In the genomic region with DNA sequence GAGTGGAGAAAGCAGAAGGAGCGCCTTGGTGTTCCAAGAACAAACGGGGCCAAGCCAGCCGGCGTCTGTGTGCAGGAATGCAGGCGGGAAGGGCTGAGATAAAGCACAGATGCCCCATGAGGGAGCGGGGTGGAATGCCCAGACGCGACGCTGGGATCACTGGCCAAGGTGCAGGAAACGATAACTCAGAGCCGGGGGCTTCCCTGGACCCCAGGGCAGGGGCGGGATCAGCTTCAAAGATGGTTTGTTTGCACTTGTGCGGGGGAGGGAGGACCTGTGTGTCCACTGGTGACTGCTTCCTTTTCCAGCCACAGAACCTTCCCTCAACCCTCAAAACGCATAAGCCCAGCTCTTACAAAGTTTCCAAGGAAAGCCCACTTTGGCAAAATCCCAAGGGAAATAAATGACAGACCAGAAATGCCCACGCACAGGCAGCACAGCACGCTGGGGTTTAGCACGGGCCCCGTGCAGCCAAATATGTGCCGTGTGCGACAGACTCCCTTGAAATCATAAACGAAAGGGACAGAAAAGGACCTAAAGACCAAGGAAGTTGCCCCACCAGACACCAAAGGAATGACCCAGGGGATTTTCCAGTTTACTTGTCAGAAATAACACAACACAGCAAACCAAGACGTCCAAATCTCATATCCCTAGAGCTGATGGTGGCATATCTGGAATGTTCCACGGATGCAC, we compare ENCODE assay signal across 1 cellular context.
TF ChIP-seq lines count a peak whose summit lies in the region.

No MANE protein-coding gene starts in this region.

TF ChIP-seq in HepG2, 621 proteins besides CTCF, POLR2A, EP300 and RAD21 (continued from another document and continues in another):
- TF ChIP-seq, protein P1, sequence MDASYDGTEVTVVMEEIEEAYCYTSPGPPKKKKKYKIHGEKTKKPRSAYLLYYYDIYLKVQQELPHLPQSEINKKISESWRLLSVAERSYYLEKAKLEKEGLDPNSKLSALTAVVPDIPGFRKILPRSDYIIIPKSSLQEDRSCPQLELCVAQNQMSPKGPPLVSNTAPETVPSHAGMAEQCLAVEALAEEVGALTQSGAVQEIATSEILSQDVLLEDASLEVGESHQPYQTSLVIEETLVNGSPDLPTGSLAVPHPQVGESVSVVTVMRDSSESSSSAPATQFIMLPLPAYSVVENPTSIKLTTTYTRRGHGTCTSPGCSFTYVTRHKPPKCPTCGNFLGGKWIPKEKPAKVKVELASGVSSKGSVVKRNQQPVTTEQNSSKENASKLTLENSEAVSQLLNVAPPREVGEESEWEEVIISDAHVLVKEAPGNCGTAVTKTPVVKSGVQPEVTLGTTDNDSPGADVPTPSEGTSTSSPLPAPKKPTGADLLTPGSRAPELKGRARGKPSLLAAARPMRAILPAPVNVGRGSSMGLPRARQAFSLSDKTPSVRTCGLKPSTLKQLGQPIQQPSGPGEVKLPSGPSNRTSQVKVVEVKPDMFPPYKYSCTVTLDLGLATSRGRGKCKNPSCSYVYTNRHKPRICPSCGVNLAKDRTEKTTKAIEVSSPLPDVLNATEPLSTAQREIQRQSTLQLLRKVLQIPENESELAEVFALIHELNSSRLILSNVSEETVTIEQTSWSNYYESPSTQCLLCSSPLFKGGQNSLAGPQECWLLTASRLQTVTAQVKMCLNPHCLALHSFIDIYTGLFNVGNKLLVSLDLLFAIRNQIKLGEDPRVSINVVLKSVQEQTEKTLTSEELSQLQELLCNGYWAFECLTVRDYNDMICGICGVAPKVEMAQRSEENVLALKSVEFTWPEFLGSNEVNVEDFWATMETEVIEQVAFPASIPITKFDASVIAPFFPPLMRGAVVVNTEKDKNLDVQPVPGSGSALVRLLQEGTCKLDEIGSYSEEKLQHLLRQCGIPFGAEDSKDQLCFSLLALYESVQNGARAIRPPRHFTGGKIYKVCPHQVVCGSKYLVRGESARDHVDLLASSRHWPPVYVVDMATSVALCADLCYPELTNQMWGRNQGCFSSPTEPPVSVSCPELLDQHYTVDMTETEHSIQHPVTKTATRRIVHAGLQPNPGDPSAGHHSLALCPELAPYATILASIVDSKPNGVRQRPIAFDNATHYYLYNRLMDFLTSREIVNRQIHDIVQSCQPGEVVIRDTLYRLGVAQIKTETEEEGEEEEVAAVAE (CRISPR knock-in tag; IDR thresholded peaks at IDR 0.05; ENCODE audit: borderline replicate concordance), result no peak
- TF ChIP-seq ZNF432 (CRISPR knock-in tag; IDR thresholded peaks at IDR 0.05; ENCODE audit: borderline replicate concordance) (no peak), HCFC1 (IDR thresholded peaks at IDR 0.05; ENCODE audit: low read depth, low read length) (no peak), TRIM24 (CRISPR knock-in tag; IDR thresholded peaks at IDR 0.05) (no peak), ZNF75D (CRISPR knock-in tag; IDR thresholded peaks at IDR 0.05; ENCODE audit: borderline replicate concordance) (no peak), PRMT3 (CRISPR knock-in tag; IDR thresholded peaks at IDR 0.05; ENCODE audit: borderline replicate concordance, low read depth) (no peak), ZNF121 (CRISPR knock-in tag; IDR thresholded peaks at IDR 0.05) (no peak), SRSF4 (IDR thresholded peaks at IDR 0.05; ENCODE audit: low read depth, low read length, poor library complexity, severe bottlenecking) (no peak), MIER2 (CRISPR knock-in tag; IDR thresholded peaks at IDR 0.05) (no peak), NAIF1 (CRISPR knock-in tag; IDR thresholded peaks at IDR 0.05; ENCODE audit: borderline replicate concordance) (0 out of 2 replicates have a peak, but pooled peaks have one; percentile 37), RAD51 (IDR thresholded peaks at IDR 0.05; ENCODE audit: borderline replicate concordance) (no peak), TP53 (CRISPR knock-in tag; conservative IDR thresholded peaks at IDR 0.05) (0 out of 2 replicates have a peak, but pooled peaks have one; percentile 15), TAF1 (CRISPR knock-in tag; IDR thresholded peaks at IDR 0.05) (0 out of 2 replicates have a peak, but pooled peaks have one; percentile 12), IKZF1 (IDR thresholded peaks at IDR 0.05) (no peak), RFXANK (CRISPR knock-in tag; IDR thresholded peaks at IDR 0.05) (no peak), ZMAT5 (CRISPR knock-in tag; IDR thresholded peaks at IDR 0.05; ENCODE audit: borderline replicate concordance, low read depth) (no peak), ZNF446 (CRISPR knock-in tag; IDR thresholded peaks at IDR 0.05) (no peak), ZNF251 (CRISPR knock-in tag; IDR thresholded peaks at IDR 0.05) (no peak), ZNF317 (CRISPR knock-in tag; IDR thresholded peaks at IDR 0.05) (peak; percentile 68; the same call in 1 of the 2 replicates), PAF1 (CRISPR knock-in tag; IDR thresholded peaks at IDR 0.05) (no peak), ZNF747 (CRISPR knock-in tag; IDR thresholded peaks at IDR 0.05; ENCODE audit: borderline replicate concordance) (peak; percentile 94; the same call in 1 of the 2 replicates), RNF2 (conservative IDR thresholded peaks at IDR 0.05; ENCODE audit: low read depth) (no peak), MAZ (IDR thresholded peaks at IDR 0.05; ENCODE audit: borderline replicate concordance, low read depth, low read length) (peak; percentile 62; the same call in 1 of the 2 replicates), MAZ (CRISPR knock-in tag; IDR thresholded peaks at IDR 0.05; ENCODE audit: low read depth) (peak; percentile 67; the same call in 1 of the 2 replicates), DNMT1 (CRISPR knock-in tag; IDR thresholded peaks at IDR 0.05) (no peak), NFKB2 (CRISPR knock-in tag; IDR thresholded peaks at IDR 0.05; ENCODE audit: borderline replicate concordance) (peak; percentile 94), TEAD2 (CRISPR knock-in tag; IDR thresholded peaks at IDR 0.05) (no peak), FOXK1 (CRISPR knock-in tag; IDR thresholded peaks at IDR 0.05; ENCODE audit: borderline replicate concordance, low read depth) (peak; percentile 57; the same call in 1 of the 2 replicates), KAT8 (CRISPR knock-in tag; IDR thresholded peaks at IDR 0.05) (peak; percentile 63; the same call in 1 of the 2 replicates), GZF1 (CRISPR knock-in tag; IDR thresholded peaks at IDR 0.05) (no peak), ZNF782 (CRISPR knock-in tag; IDR thresholded peaks at IDR 0.05; ENCODE audit: borderline replicate concordance) (peak; percentile 52; the same call in 1 of the 2 replicates), PBX2 (CRISPR knock-in tag; IDR thresholded peaks at IDR 0.05) (no peak), CEBPZ (IDR thresholded peaks at IDR 0.05; ENCODE audit: low read length) (no peak), REL (CRISPR knock-in tag; conservative IDR thresholded peaks at IDR 0.05) (no peak), KDM5A (IDR thresholded peaks at IDR 0.05; ENCODE audit: borderline replicate concordance, low read length) (no peak)
- TF ChIP-seq, protein P2, sequence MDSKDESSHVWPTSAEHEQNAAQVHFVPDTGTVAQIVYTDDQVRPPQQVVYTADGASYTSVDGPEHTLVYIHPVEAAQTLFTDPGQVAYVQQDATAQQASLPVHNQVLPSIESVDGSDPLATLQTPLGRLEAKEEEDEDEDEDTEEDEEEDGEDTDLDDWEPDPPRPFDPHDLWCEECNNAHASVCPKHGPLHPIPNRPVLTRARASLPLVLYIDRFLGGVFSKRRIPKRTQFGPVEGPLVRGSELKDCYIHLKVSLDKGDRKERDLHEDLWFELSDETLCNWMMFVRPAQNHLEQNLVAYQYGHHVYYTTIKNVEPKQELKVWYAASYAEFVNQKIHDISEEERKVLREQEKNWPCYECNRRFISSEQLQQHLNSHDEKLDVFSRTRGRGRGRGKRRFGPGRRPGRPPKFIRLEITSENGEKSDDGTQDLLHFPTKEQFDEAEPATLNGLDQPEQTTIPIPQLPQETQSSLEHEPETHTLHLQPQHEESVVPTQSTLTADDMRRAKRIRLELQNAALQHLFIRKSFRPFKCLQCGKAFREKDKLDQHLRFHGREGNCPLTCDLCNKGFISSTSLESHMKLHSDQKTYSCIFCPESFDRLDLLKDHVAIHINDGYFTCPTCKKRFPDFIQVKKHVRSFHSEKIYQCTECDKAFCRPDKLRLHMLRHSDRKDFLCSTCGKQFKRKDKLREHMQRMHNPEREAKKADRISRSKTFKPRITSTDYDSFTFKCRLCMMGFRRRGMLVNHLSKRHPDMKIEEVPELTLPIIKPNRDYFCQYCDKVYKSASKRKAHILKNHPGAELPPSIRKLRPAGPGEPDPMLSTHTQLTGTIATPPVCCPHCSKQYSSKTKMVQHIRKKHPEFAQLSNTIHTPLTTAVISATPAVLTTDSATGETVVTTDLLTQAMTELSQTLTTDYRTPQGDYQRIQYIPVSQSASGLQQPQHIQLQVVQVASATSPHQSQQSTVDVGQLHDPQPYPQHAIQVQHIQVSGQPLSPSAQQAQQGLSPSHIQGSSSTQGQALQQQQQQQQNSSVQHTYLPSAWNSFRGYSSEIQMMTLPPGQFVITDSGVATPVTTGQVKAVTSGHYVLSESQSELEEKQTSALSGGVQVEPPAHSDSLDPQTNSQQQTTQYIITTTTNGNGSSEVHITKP (CRISPR knock-in tag; IDR thresholded peaks at IDR 0.05; ENCODE audit: low read depth), result no peak
- TF ChIP-seq, protein P3, sequence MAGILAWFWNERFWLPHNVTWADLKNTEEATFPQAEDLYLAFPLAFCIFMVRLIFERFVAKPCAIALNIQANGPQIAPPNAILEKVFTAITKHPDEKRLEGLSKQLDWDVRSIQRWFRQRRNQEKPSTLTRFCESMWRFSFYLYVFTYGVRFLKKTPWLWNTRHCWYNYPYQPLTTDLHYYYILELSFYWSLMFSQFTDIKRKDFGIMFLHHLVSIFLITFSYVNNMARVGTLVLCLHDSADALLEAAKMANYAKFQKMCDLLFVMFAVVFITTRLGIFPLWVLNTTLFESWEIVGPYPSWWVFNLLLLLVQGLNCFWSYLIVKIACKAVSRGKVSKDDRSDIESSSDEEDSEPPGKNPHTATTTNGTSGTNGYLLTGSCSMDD (CRISPR knock-in tag; IDR thresholded peaks at IDR 0.05), result 0 out of 2 replicates have a peak, but pooled peaks have one; percentile 12
- TF ChIP-seq, protein P4, sequence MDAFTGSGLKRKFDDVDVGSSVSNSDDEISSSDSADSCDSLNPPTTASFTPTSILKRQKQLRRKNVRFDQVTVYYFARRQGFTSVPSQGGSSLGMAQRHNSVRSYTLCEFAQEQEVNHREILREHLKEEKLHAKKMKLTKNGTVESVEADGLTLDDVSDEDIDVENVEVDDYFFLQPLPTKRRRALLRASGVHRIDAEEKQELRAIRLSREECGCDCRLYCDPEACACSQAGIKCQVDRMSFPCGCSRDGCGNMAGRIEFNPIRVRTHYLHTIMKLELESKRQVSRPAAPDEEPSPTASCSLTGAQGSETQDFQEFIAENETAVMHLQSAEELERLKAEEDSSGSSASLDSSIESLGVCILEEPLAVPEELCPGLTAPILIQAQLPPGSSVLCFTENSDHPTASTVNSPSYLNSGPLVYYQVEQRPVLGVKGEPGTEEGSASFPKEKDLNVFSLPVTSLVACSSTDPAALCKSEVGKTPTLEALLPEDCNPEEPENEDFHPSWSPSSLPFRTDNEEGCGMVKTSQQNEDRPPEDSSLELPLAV (CRISPR knock-in tag; conservative IDR thresholded peaks at IDR 0.05; ENCODE audit: low read depth), result no peak
- TF ChIP-seq, protein P5, sequence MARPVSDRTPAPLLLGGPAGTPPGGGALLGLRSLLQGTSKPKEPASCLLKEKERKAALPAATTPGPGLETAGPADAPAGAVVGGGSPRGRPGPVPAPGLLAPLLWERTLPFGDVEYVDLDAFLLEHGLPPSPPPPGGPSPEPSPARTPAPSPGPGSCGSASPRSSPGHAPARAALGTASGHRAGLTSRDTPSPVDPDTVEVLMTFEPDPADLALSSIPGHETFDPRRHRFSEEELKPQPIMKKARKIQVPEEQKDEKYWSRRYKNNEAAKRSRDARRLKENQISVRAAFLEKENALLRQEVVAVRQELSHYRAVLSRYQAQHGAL (CRISPR knock-in tag; IDR thresholded peaks at IDR 0.05; ENCODE audit: not compliant biosample characterization), result no peak
- TF ChIP-seq, protein P6, sequence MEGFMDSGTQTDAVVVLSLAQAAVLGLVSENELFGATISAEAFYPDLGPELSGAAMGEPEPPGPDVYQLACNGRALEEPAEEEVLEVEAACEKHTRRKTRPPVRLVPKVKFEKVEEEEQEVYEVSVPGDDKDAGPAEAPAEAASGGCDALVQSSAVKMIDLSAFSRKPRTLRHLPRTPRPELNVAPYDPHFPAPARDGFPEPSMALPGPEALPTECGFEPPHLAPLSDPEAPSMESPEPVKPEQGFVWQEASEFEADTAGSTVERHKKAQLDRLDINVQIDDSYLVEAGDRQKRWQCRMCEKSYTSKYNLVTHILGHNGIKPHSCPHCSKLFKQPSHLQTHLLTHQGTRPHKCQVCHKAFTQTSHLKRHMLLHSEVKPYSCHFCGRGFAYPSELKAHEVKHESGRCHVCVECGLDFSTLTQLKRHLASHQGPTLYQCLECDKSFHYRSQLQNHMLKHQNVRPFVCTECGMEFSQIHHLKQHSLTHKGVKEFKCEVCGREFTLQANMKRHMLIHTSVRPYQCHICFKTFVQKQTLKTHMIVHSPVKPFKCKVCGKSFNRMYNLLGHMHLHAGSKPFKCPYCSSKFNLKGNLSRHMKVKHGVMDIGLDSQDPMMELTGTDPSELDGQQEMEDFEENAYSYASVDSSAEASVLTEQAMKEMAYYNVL (CRISPR knock-in tag; IDR thresholded peaks at IDR 0.05; ENCODE audit: borderline replicate concordance), result no peak
